ENCODE assay signal across 9 cellular contexts in the genomic region with DNA sequence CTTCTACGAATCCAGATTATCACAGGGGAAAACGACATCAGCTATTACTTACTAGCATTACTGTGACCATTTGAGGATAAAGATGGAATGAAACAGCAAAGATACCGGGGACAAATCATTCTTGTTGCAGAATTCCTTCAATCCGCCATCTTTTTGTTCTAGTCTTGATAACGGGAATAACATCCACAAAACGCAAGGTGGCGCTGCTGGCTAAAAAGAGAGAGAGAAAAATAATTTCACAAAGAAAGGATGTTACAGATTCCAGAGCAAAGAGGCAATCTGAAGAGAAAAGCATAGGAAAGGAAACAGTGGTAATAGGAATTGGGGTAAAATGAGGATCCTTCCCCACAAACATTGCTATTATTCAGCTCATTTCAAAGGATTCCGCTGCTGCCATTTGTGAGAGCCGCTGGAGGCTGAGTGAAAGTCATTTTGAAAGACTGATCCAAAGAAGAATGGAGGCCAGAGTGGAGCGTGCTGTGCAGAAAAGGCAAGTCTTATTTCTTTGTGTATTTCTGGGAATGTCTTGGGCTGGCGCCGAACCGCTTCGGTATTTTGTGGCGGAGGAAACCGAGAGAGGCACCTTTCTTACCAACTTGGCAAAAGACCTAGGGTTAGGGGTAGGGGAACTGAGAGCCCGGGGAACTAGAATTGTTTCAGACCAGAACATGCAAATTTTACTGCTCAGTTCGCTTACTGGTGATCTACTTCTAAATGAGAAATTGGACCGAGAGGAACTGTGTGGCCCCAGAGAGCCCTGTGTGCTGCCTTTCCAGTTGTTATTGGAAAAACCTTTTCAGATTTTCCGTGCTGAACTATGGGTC. TPM values are rescaled to one million over a fixed set of nuclear protein-coding genes. Genes with fewer than 3 reads are reported as not detected.
DNase-seq lines count a peak whose midpoint lies in the region; ATAC-seq, FAIRE-seq and TF ChIP-seq lines count a peak whose summit lies in the region.
"Had no signal": no experiment of that assay in that cellular context is flagged by ENCODE, and none has a peak within 500 bp of the region (broad histone marks: within the 10 kb centered on the region; RNA-seq: fewer than 3 reads in every experiment).

Gene PCDHB7, plus strand, starts transcription at position 264 of the 824 bp plus-strand sequence. Its CDS starts 192 bp downstream, at position 456.

- in situ Hi-C loops in GM12878 (cut with MboI): no loop called here

- H3K9me3 ChIP-seq in MM.1S (replicated peaks; ENCODE audit: insufficient read depth, low read length) (no peaks in the 10 kb centered on the region), GM12878 (replicated peaks; ENCODE audit: control insufficient read depth, insufficient read depth, low read length) (no peaks in the 10 kb centered on the region; the same call in 2 of the 3 replicates), muscle layer of duodenum (ENCODE audit: control insufficient read depth in 1 of 2, low read length in 2 of 2) (peaks cover 40 to 59% of the 10 kb centered on the region in 2 donors)

- H3K9ac ChIP-seq in MM.1S (ENCODE audit: low read length): no peak within 1 kb of the TSS
- H3K9ac ChIP-seq in GM12878 (ENCODE audit: control insufficient read depth, insufficient read depth, low read length): no peak within 1 kb of the TSS

- H3K4me2 ChIP-seq in MM.1S (ENCODE audit: low read depth, low read length) (peak within 1 kb of the TSS; percentile 56), GM12878 (ENCODE audit: control insufficient read depth, insufficient read depth) (no peak within 1 kb of the TSS)

- no peak for ATAC-seq in GM12878
- no peak for ATAC-seq in HG03565 (IDR thresholded peaks at IDR 0.05; ENCODE audit: unreplicated experiment)
- ATAC-seq in GM18511 (IDR thresholded peaks at IDR 0.05; ENCODE audit: unreplicated experiment): no peak

- no peaks in the 10 kb centered on the region for H3K4me1 ChIP-seq in MM.1S (ENCODE audit: low read length)
- H3K4me1 ChIP-seq in GM12878 (ENCODE audit: control insufficient read depth, insufficient read depth, low read length): no peaks in the 10 kb centered on the region
- no peaks in the 10 kb centered on the region for H3K4me1 ChIP-seq in muscle layer of duodenum (ENCODE audit: control insufficient read depth in 1 of 2, insufficient read depth in 2 of 2, low read length in 2 of 2)

- H3K27ac ChIP-seq in MM.1S (ENCODE audit: low read length) (no peak within 1 kb of the TSS), GM12878 (ENCODE audit: control insufficient read depth, insufficient read depth) (no peak within 1 kb of the TSS), muscle layer of duodenum (ENCODE audit: low read length) (no peak within 1 kb of the TSS)

- RAD21 ChIA-PET in GM12878 (lab: Charles Lee; ENCODE audit: unreplicated experiment): no interaction called here

- SMC1A ChIA-PET in GM12878 (lab: Charles Lee; ENCODE audit: uncharacterized antibody, unreplicated experiment): no interaction called here

- 34% methylated on average over 20 of the region's 20 CpGs for WGBS in GM12878 (ENCODE audit: insufficient coverage, insufficient replicate concordance, low lambda C conversion rate, missing lambda C conversion rate)

- POLR2A ChIA-PET in GM12878 (lab: Charles Lee): no interaction called here

- H2AFZ ChIP-seq in MM.1S (ENCODE audit: low read length): peak within 1 kb of the TSS; percentile 67
- H2AFZ ChIP-seq in GM12878 (ENCODE audit: control insufficient read depth, low read depth, low read length): no peak within 1 kb of the TSS

- TF ChIP-seq CTCF in MM.1S (IDR thresholded peaks at IDR 0.05; ENCODE audit: low read length) (peak; percentile 83), GM12878 (IDR thresholded peaks at IDR 0.05 in 2 of 3, conservative IDR thresholded peaks at IDR 0.05 in 1 of 3; ENCODE audit: control insufficient read depth in 2 of 3, extremely low read depth in 1 of 3, insufficient read depth in 1 of 3, low read depth in 3 of 3, low read length in 3 of 3) (peak in 2 of 3 experiments; percentile 7 to 31; a peak in 1 of 6 replicates)

- no peak for TF ChIP-seq EP300 in GM12878 (IDR thresholded peaks at IDR 0.05; ENCODE audit: borderline replicate concordance in 1 of 2, control insufficient read depth in 1 of 2, low read depth in 2 of 2, low read length in 2 of 2)

- no peak for FAIRE-seq in GM12878 (lab: Jason Lieb, UNC)

- peak; percentile 31 for DNase-seq in NCI-H146 (lab: John Stamatoyannopoulos, UW)
- DNase-seq in NCI-H146 treated with DMSO at 0.1 percent for 48 hours (lab: John Stamatoyannopoulos, UW; ENCODE audit: unreplicated experiment): no peak
- DNase-seq in MM.1S: peak; percentile 49
- DNase-seq in GM12878 (ENCODE audit: low read depth, low spot score): no peak
- no peak for DNase-seq in stimulated activated naive CD4-positive, alpha-beta T cell treated with Interleukin-2 at 50 U/mL for 16 hours (lab: John Stamatoyannopoulos, UW)

- no peaks in the 10 kb centered on the region for H3K9me2 ChIP-seq in MM.1S (replicated peaks; ENCODE audit: insufficient read depth, low read length)

- CTCF ChIA-PET in GM12878 (lab: Yijun Ruan, JAX): no interaction called here

- intact Hi-C loops in GM12878 (cut with micrococcal nuclease; ENCODE audit: unreplicated experiment): no loop called here

- peak within 1 kb of the TSS; percentile 52 for H3K4me3 ChIP-seq in MM.1S (ENCODE audit: low read length)
- no peak within 1 kb of the TSS for H3K4me3 ChIP-seq in GM12878
- peak within 1 kb of the TSS; percentile 28 to 39 for H3K4me3 ChIP-seq in muscle layer of duodenum (ENCODE audit: low read depth in 1 of 2, low read length in 2 of 2)

- TF ChIP-seq POLR2A in GM12878 (IDR thresholded peaks at IDR 0.05; ENCODE audit: low read depth, low read length): no peak

- H3K79me2 ChIP-seq in MM.1S (ENCODE audit: low read length): no peaks in the 10 kb centered on the region
- H3K79me2 ChIP-seq in GM12878 (ENCODE audit: control insufficient read depth, insufficient read depth, low read length): no peaks in the 10 kb centered on the region

- H4K20me1 ChIP-seq in MM.1S (ENCODE audit: insufficient read depth, low read length) (no peaks in the 10 kb centered on the region), GM12878 (ENCODE audit: control insufficient read depth, insufficient read depth) (no peaks in the 10 kb centered on the region)

- no TSS peak for BruUV-seq in GM12878 (replicated peaks; lab: Mats Ljungman, UMichigan)

- TF ChIP-seq RAD21 in GM12878 (IDR thresholded peaks at IDR 0.05; ENCODE audit: insufficient read depth, low read depth, low read length): peak; percentile 35; the same call in 1 of the 2 replicates

- H3F3A ChIP-seq in MM.1S (ENCODE audit: insufficient read depth, low read length): no peaks in the 10 kb centered on the region

- H3K27me3 ChIP-seq in MM.1S (replicated peaks; ENCODE audit: insufficient read depth, low read length) (no peaks in the 10 kb centered on the region; the same call in 1 of the 2 replicates), GM12878 (replicated peaks in 1 of 2; ENCODE audit: control insufficient read depth in 2 of 2, insufficient read depth in 2 of 2, low read length in 1 of 2) (no peaks in the 10 kb centered on the region), muscle layer of duodenum (ENCODE audit: low read depth, low read length) (no peaks in the 10 kb centered on the region)

- H3K36me3 ChIP-seq in MM.1S (replicated peaks; ENCODE audit: insufficient read depth, low read length): no peaks in the 10 kb centered on the region
- no peaks in the 10 kb centered on the region for H3K36me3 ChIP-seq in GM12878 (ENCODE audit: control insufficient read depth in 2 of 2, insufficient read depth in 2 of 2, low read length in 1 of 2)
- H3K36me3 ChIP-seq in muscle layer of duodenum (ENCODE audit: control insufficient read depth in 1 of 2, insufficient read depth in 2 of 2, low read length in 2 of 2): no peaks in the 10 kb centered on the region

TF ChIP-seq in GM12878, 131 proteins besides CTCF, POLR2A, EP300 and RAD21 (continues in another document):
- TF ChIP-seq SP1 (IDR thresholded peaks at IDR 0.05; ENCODE audit: low read depth, low read length) (no peak), HDAC2 (IDR thresholded peaks at IDR 0.05) (no peak), ZNF622 (IDR thresholded peaks at IDR 0.05) (no peak), NR2C2 (IDR thresholded peaks at IDR 0.05; ENCODE audit: borderline replicate concordance, control insufficient read depth, insufficient read length, low read depth) (no peak), YY1 (IDR thresholded peaks at IDR 0.05; ENCODE audit: low read depth, low read length) (no peak), CBFB (IDR thresholded peaks at IDR 0.05; ENCODE audit: low read depth) (no peak)
- TF ChIP-seq, protein P1, sequence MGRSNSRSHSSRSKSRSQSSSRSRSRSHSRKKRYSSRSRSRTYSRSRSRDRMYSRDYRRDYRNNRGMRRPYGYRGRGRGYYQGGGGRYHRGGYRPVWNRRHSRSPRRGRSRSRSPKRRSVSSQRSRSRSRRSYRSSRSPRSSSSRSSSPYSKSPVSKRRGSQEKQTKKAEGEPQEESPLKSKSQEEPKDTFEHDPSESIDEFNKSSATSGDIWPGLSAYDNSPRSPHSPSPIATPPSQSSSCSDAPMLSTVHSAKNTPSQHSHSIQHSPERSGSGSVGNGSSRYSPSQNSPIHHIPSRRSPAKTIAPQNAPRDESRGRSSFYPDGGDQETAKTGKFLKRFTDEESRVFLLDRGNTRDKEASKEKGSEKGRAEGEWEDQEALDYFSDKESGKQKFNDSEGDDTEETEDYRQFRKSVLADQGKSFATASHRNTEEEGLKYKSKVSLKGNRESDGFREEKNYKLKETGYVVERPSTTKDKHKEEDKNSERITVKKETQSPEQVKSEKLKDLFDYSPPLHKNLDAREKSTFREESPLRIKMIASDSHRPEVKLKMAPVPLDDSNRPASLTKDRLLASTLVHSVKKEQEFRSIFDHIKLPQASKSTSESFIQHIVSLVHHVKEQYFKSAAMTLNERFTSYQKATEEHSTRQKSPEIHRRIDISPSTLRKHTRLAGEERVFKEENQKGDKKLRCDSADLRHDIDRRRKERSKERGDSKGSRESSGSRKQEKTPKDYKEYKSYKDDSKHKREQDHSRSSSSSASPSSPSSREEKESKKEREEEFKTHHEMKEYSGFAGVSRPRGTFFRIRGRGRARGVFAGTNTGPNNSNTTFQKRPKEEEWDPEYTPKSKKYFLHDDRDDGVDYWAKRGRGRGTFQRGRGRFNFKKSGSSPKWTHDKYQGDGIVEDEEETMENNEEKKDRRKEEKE (IDR thresholded peaks at IDR 0.05): no peak

RNA-seq across cellular contexts. Expression of gene PCDHB7, which starts in this region (rescaled TPM):
- not detected in 2 replicates for total RNA-seq in GM12878 (2013; cell fraction: nucleolus; rRNA removed)
- total RNA-seq in GM12878 (2014; rRNA removed) (not detected in 2 replicates), GM12878 (2014; rRNA removed; fragmentation: Illumina TruSeq; extraction: Trizol) (not detected in 2 replicates), GM12878 (2021) (not detected in 2 replicates)
- polyA plus RNA-seq in GM12878 (2011; ENCODE audit: low read depth): not detected
- polyA plus RNA-seq in GM12878 (2011; rRNA removed) (not detected in 2 replicates), GM12878 (2014; fragmentation: Illumina TruSeq; extraction: Trizol) (not detected in 2 replicates), GM12878 (2014; fragmentation: Nextera tagmentation; extraction: Ambion mirVana) (not detected), GM12878 (2014; rRNA removed) (not detected in 2 replicates), GM12878 (2016; fragmentation: Nextera tagmentation; extraction: Ambion mirVana) (not detected)
- not detected in 2 replicates for polyA plus RNA-seq in GM12878 (2011; cell fraction: cytosol; rRNA removed)
- polyA plus RNA-seq in GM12878 (2011; cell fraction: nucleus; rRNA removed): 0.03 TPM in 2 replicates
- not detected in 2 replicates for polyA plus RNA-seq in GM12878 (2012)
- not detected in 2 replicates for polyA minus RNA-seq in GM12878 (2011; rRNA and poly(A)+ RNA removed)
- polyA minus RNA-seq in GM12878 (2011; cell fraction: cytosol; rRNA and poly(A)+ RNA removed): not detected in 2 replicates
- polyA minus RNA-seq in GM12878 (2011; cell fraction: nucleus; rRNA and poly(A)+ RNA removed): not detected in 2 replicates
- total RNA-seq: CD4-positive, CD25-positive, alpha-beta regulatory T cell had no signal
- polyA plus RNA-seq: CD4-positive, CD25-positive, alpha-beta regulatory T cell had no signal

Comparison
In these comparisons a context has a peak if more than half of its experiments do, and no peak if none do; other contexts are left out.
1. DNase-seq: peak in NCI-H146 (single experiment) and MM.1S (single experiment); none in NCI-H146 treated with DMSO at 0.1 percent for 48 hours (single experiment), GM12878 (single experiment) and stimulated activated naive CD4-positive, alpha-beta T cell treated with Interleukin-2 at 50 U/mL for 16 hours (single experiment).